Comparison of ENCODE assay signal across 1 cellular context in genomic region chr19:29714953-29715694, GRCh38.
TF ChIP-seq lines count a peak whose summit lies in the region.

Gene C19orf12 (minus strand): TSS chr19:29715261. CDS start chr19:29708413, 6,848 bp downstream.

TF ChIP-seq in GM12878, 131 proteins besides CTCF, POLR2A, EP300 and RAD21 (continued from another document):
- peak; percentile 59; the same call in 1 of the 2 replicates for TF ChIP-seq NKRF (conservative IDR thresholded peaks at IDR 0.05)
- TF ChIP-seq SIN3A (IDR thresholded peaks at IDR 0.05; ENCODE audit: low read depth, low read length), result peak; percentile 60; the same call in 1 of the 2 replicates
- TF ChIP-seq NFXL1 (IDR thresholded peaks at IDR 0.05; ENCODE audit: borderline replicate concordance), result no peak
- TF ChIP-seq ZNF687 (IDR thresholded peaks at IDR 0.05), result peak; percentile 75
- TF ChIP-seq CHD2 (IDR thresholded peaks at IDR 0.05; ENCODE audit: borderline replicate concordance, low read depth, low read length), result no peak
- TF ChIP-seq GABPA (IDR thresholded peaks at IDR 0.05; ENCODE audit: low read depth), result peak; percentile 45; the same call in 1 of the 2 replicates
- 0 out of 4 replicates have a peak, but pooled peaks of 1 of the 2 experiments have one; percentile 10 for TF ChIP-seq IKZF2 (IDR thresholded peaks at IDR 0.05)
- TF ChIP-seq ZNF217 (IDR thresholded peaks at IDR 0.05), result no peak
- peak; percentile 80 for TF ChIP-seq NR2F1 (conservative IDR thresholded peaks at IDR 0.05)
- no peak for TF ChIP-seq ESRRA (IDR thresholded peaks at IDR 0.05; ENCODE audit: low read length)
- no peak for TF ChIP-seq RCOR1 (conservative IDR thresholded peaks at IDR 0.05; ENCODE audit: low read depth, low read length)
- TF ChIP-seq CREM (IDR thresholded peaks at IDR 0.05; ENCODE audit: low read depth), result 0 out of 2 replicates have a peak, but pooled peaks have one; percentile 8
- TF ChIP-seq, protein P1, sequence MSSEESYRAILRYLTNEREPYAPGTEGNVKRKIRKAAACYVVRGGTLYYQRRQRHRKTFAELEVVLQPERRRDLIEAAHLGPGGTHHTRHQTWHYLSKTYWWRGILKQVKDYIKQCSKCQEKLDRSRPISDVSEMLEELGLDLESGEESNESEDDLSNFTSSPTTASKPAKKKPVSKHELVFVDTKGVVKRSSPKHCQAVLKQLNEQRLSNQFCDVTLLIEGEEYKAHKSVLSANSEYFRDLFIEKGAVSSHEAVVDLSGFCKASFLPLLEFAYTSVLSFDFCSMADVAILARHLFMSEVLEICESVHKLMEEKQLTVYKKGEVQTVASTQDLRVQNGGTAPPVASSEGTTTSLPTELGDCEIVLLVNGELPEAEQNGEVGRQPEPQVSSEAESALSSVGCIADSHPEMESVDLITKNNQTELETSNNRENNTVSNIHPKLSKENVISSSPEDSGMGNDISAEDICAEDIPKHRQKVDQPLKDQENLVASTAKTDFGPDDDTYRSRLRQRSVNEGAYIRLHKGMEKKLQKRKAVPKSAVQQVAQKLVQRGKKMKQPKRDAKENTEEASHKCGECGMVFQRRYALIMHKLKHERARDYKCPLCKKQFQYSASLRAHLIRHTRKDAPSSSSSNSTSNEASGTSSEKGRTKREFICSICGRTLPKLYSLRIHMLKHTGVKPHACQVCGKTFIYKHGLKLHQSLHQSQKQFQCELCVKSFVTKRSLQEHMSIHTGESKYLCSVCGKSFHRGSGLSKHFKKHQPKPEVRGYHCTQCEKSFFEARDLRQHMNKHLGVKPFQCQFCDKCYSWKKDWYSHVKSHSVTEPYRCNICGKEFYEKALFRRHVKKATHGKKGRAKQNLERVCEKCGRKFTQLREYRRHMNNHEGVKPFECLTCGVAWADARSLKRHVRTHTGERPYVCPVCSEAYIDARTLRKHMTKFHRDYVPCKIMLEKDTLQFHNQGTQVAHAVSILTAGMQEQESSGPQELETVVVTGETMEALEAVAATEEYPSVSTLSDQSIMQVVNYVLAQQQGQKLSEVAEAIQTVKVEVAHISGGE (CRISPR knock-in tag; IDR thresholded peaks at IDR 0.05), result peak; percentile 48
- TF ChIP-seq, protein P2, sequence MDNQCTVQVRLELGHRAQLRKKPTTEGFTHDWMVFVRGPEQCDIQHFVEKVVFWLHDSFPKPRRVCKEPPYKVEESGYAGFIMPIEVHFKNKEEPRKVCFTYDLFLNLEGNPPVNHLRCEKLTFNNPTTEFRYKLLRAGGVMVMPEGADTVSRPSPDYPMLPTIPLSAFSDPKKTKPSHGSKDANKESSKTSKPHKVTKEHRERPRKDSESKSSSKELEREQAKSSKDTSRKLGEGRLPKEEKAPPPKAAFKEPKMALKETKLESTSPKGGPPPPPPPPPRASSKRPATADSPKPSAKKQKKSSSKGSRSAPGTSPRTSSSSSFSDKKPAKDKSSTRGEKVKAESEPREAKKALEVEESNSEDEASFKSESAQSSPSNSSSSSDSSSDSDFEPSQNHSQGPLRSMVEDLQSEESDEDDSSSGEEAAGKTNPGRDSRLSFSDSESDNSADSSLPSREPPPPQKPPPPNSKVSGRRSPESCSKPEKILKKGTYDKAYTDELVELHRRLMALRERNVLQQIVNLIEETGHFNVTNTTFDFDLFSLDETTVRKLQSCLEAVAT (IDR thresholded peaks at IDR 0.05), result 0 out of 2 replicates have a peak, but pooled peaks have one; percentile 13
- TF ChIP-seq POLR2AphosphoS5 (IDR thresholded peaks at IDR 0.05; ENCODE audit: low read length), result peak; percentile 59; the same call in 1 of the 2 replicates
- peak; percentile 78; the same call in 1 of the 2 replicates for TF ChIP-seq LARP7 (IDR thresholded peaks at IDR 0.05)
- TF ChIP-seq, protein P3, sequence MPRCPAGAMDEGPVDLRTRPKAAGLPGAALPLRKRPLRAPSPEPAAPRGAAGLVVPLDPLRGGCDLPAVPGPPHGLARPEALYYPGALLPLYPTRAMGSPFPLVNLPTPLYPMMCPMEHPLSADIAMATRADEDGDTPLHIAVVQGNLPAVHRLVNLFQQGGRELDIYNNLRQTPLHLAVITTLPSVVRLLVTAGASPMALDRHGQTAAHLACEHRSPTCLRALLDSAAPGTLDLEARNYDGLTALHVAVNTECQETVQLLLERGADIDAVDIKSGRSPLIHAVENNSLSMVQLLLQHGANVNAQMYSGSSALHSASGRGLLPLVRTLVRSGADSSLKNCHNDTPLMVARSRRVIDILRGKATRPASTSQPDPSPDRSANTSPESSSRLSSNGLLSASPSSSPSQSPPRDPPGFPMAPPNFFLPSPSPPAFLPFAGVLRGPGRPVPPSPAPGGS (IDR thresholded peaks at IDR 0.05; ENCODE audit: borderline replicate concordance, insufficient read depth, low read depth, low read length, poor library complexity, severe bottlenecking), result peak; percentile 9
- peak; percentile 61 for TF ChIP-seq RUNX3 (IDR thresholded peaks at IDR 0.05; ENCODE audit: low read length)
- TF ChIP-seq IKZF1 (conservative IDR thresholded peaks at IDR 0.05), result peak; percentile 79
- 0 out of 2 replicates have a peak, but pooled peaks have one; percentile 21 for TF ChIP-seq TCF3 (IDR thresholded peaks at IDR 0.05; ENCODE audit: borderline replicate concordance, insufficient read depth, low read depth, low read length)
- no peak for TF ChIP-seq SRF (IDR thresholded peaks at IDR 0.05; ENCODE audit: low read depth in 2 of 2, low read length in 2 of 2)
- TF ChIP-seq ZBTB40 (IDR thresholded peaks at IDR 0.05; ENCODE audit: borderline replicate concordance), result peak; percentile 68; the same call in 1 of the 2 replicates
- TF ChIP-seq TCF12 (IDR thresholded peaks at IDR 0.05; ENCODE audit: low read depth, low read length), result 0 out of 2 replicates have a peak, but pooled peaks have one; percentile 31
- TF ChIP-seq ATF3 (IDR thresholded peaks at IDR 0.05; ENCODE audit: borderline replicate concordance, extremely low read depth, low read depth, low read length), result no peak
- no peak for TF ChIP-seq BCLAF1 (IDR thresholded peaks at IDR 0.05)
- peak; percentile 19; the same call in 1 of the 2 replicates for TF ChIP-seq YY1 (IDR thresholded peaks at IDR 0.05; ENCODE audit: low read depth, low read length)
- TF ChIP-seq NR2C1 (IDR thresholded peaks at IDR 0.05), result peak; percentile 16; the same call in 1 of the 2 replicates
- TF ChIP-seq GATAD2B (conservative IDR thresholded peaks at IDR 0.05; ENCODE audit: low read depth), result peak; percentile 94
- 0 out of 2 replicates have a peak, but pooled peaks have one; percentile 17 for TF ChIP-seq TAF1 (IDR thresholded peaks at IDR 0.05; ENCODE audit: borderline replicate concordance, low read depth, low read length)
- peak in 1 of 2 experiments; percentile 75; a peak in 2 of 3 replicates for TF ChIP-seq EGR1 (IDR thresholded peaks at IDR 0.05; ENCODE audit: borderline replicate concordance in 1 of 2, low read depth in 2 of 2, low read length in 2 of 2)
- peak; percentile 68 for TF ChIP-seq DPF2 (IDR thresholded peaks at IDR 0.05)
- TF ChIP-seq BCL11A (IDR thresholded peaks at IDR 0.05; ENCODE audit: low read depth, low read length), result no peak
- no peak for TF ChIP-seq HDAC6 (IDR thresholded peaks at IDR 0.05; ENCODE audit: unreplicated experiment)
